In genomic region chr9:437066-438015, GRCh38 we compare ENCODE assay signal across 10 cellular contexts.
A peak's percentile ranks its signal among the peaks of the same experiment; 100 is the strongest.
DNase-seq lines count a peak whose midpoint lies in the region; TF ChIP-seq lines count a peak whose summit lies in the region.
"Had no signal": no experiment of that assay in that cellular context is flagged by ENCODE, and none has a peak within 500 bp of the region (broad histone marks: within the 10 kb centered on the region; RNA-seq: fewer than 3 reads in every experiment).

No MANE protein-coding gene starts in this region.

- no peak overlapping the region for H3K4me3 ChIP-seq in stomach

- H3K27ac Mint-ChIP-seq in MCF 10A (ENCODE audit: low read depth, unreplicated experiment) (peak overlapping the region; percentile 92), immature natural killer cell (peak overlapping the region in 5 of 6 donors; percentile 9 to 55 (median 33))
- no peak overlapping the region for H3K27ac Mint-ChIP-seq in activated CD4-positive, alpha-beta T cell treated with anti-CD3 and anti-CD28 coated beads, Interleukin-2, amount 10 ng/mL, durations not matched to agents 7 days and 5 days

- CTCF ChIA-PET in MCF 10A (lab: Yijun Ruan, JAX), result interaction anchor here (0.5 to 2.9 kb wide), 9 partner anchors 10 to 320 kb away, joined by 3 to 17 read pairs (median 4); no protein-coding TSS in a partner anchor
- CTCF ChIA-PET in activated CD4-positive, alpha-beta T cell treated with anti-CD3 and anti-CD28 coated beads, Interleukin-2, amount 10 ng/mL, durations not matched to agents 7 days and 5 days (lab: Charles Lee), result no interaction called here

- H3K27me3 Mint-ChIP-seq in MCF 10A (ENCODE audit: insufficient read depth, unreplicated experiment) (no peaks in the 10 kb centered on the region), immature natural killer cell (ENCODE audit: low read depth in 3 of 3) (peaks cover 0 to 2% (median 0%) of the 10 kb centered on the region in 3 donors)
- no peaks in the 10 kb centered on the region for H3K27me3 Mint-ChIP-seq in activated CD4-positive, alpha-beta T cell treated with anti-CD3 and anti-CD28 coated beads, Interleukin-2, amount 10 ng/mL, durations not matched to agents 7 days and 5 days

- H3K36me3 Mint-ChIP-seq in MCF 10A (ENCODE audit: insufficient read depth, unreplicated experiment), result peaks cover 7% of the 10 kb centered on the region
- peaks cover 33 to 71% (median 45%) of the 10 kb centered on the region in 3 donors for H3K36me3 Mint-ChIP-seq in immature natural killer cell
- H3K36me3 Mint-ChIP-seq in activated CD4-positive, alpha-beta T cell treated with anti-CD3 and anti-CD28 coated beads, Interleukin-2, amount 10 ng/mL, durations not matched to agents 7 days and 5 days (ENCODE audit: low read depth), result peaks cover 82% of the 10 kb centered on the region

- H3K4me1 Mint-ChIP-seq in MCF 10A (ENCODE audit: insufficient read depth, unreplicated experiment), result peaks cover 35% of the 10 kb centered on the region
- H3K4me1 Mint-ChIP-seq in immature natural killer cell, result no peaks in the 10 kb centered on the region
- H3K4me1 Mint-ChIP-seq in activated CD4-positive, alpha-beta T cell treated with anti-CD3 and anti-CD28 coated beads, Interleukin-2, amount 10 ng/mL, durations not matched to agents 7 days and 5 days, result no peaks in the 10 kb centered on the region

- intact Hi-C loops in MCF 10A (cut with micrococcal nuclease), result loop anchor here (2.0 kb wide), 1 partner anchor 67 kb away; the partner anchor contains the start of gene KANK1
- intact Hi-C loops in stomach (cut with DNase I; ENCODE audit: low total_unique reads), result no loop called here

- 67 to 78% (median 73%) methylated on average over 3 of the region's 3 CpGs for WGBS in stomach, 5 donors

- H3K9me3 Mint-ChIP-seq in MCF 10A (ENCODE audit: unreplicated experiment) (no peaks in the 10 kb centered on the region), immature natural killer cell (no peaks in the 10 kb centered on the region)
- no peaks in the 10 kb centered on the region for H3K9me3 Mint-ChIP-seq in activated CD4-positive, alpha-beta T cell treated with anti-CD3 and anti-CD28 coated beads, Interleukin-2, amount 10 ng/mL, durations not matched to agents 7 days and 5 days

- peaks cover 0 to 70% (median 48%) of the 10 kb centered on the region in 4 donors for H3K36me3 ChIP-seq in stomach

- H3K4me3 Mint-ChIP-seq in MCF 10A (ENCODE audit: unreplicated experiment) (no peak overlapping the region), immature natural killer cell (no peak overlapping the region)
- H3K4me3 Mint-ChIP-seq in activated CD4-positive, alpha-beta T cell treated with anti-CD3 and anti-CD28 coated beads, Interleukin-2, amount 10 ng/mL, durations not matched to agents 7 days and 5 days, result no peak overlapping the region

- POLR2A ChIA-PET in MCF 10A (lab: Yijun Ruan, JAX), result interaction anchor here (0.5 to 6.6 kb wide), 27 partner anchors 10 to 393 kb away, joined by 3 to 124 read pairs (median 4); partner anchors contain the start of gene KANK1
- POLR2A ChIA-PET in activated CD4-positive, alpha-beta T cell treated with anti-CD3 and anti-CD28 coated beads, Interleukin-2, amount 10 ng/mL, durations not matched to agents 7 days and 5 days (lab: Charles Lee), result no interaction called here

- no peaks in the 10 kb centered on the region for H3K27me3 ChIP-seq in stomach

- peaks cover 0 to 15% (median 5%) of the 10 kb centered on the region in 4 donors for H3K4me1 ChIP-seq in stomach

- H3K27ac ChIP-seq in stomach, result peak overlapping the region in 4 of 5 donors; percentile 50 to 77 (median 60)
- H3K27ac ChIP-seq: RWPE1 had no signal

- H3K9me3 ChIP-seq in stomach, result no peaks in the 10 kb centered on the region

- TF ChIP-seq EP300 in stomach (IDR thresholded peaks at IDR 0.05), result no peak

- DNase-seq in GM04504 (ENCODE audit: low read depth) (peak; percentile 15), MCF 10A (ENCODE audit: unreplicated experiment) (peak; percentile 43), immature natural killer cell (no peak), stomach (no peak), NCI-H2029 treated with DMSO at 0.1 percent for 48 hours (lab: John Stamatoyannopoulos, UW) (no peak), iPS-NIHi11 (ENCODE audit: low spot score) (no peak), COLO668 (lab: John Stamatoyannopoulos, UW; ENCODE audit: unreplicated experiment) (no peak)
- no peak for DNase-seq in activated CD4-positive, alpha-beta T cell treated with anti-CD3 and anti-CD28 coated beads, Interleukin-2, amount 10 ng/mL, durations not matched to agents 7 days and 5 days
- DNase-seq: activated CD4-positive, alpha-beta T cell treated with anti-CD3 and anti-CD28 coated beads for 4 hours had no signal

- TSS peak; percentile 72 for BruUV-seq in MCF 10A (replicated peaks; lab: Mats Ljungman, UMichigan)

- TF ChIP-seq CTCF in MCF 10A (IDR thresholded peaks at IDR 0.05; ENCODE audit: unreplicated experiment) (no peak), stomach (IDR thresholded peaks at IDR 0.05) (no peak)

- TF ChIP-seq POLR2A in stomach (IDR thresholded peaks at IDR 0.05), result no peak

Comparison
In these comparisons a context has a peak if more than half of its experiments do, and no peak if none do; other contexts are left out.
1. DNase-seq: peak in GM04504 (single experiment) and MCF 10A (single experiment); none in immature natural killer cell (0 of 3), stomach (single experiment), activated CD4-positive, alpha-beta T cell treated with anti-CD3 and anti-CD28 coated beads, Interleukin-2, amount 10 ng/mL, durations not matched to agents 7 days and 5 days (single experiment), NCI-H2029 treated with DMSO at 0.1 percent for 48 hours (single experiment), iPS-NIHi11 (single experiment) and COLO668 (single experiment).